ENCODE assay signal across 22 cellular contexts in the genomic region with DNA sequence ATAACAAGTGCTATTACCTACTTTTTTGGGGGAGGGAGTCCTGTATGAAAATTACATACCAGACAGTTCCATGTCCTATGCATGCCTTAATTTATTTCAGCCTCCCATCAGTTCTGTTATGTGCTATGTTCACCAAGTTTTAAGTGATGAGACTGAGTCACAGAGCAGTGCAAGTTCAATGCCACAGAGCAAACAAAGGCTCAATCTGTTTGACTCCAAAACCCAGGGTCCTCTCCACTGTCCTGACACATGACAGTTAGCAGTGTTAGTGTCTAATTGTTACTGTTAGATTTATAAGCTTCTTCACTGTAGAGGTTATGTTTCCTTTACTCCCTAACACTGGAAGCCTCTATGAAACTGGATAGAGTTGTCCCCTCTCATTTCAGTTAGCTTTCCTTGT.
A peak's percentile ranks its signal among the peaks of the same experiment; 100 is the strongest.
DNase-seq lines count a peak whose midpoint lies in the region; ATAC-seq and TF ChIP-seq lines count a peak whose summit lies in the region.
"Had no signal": no experiment of that assay in that cellular context is flagged by ENCODE, and none has a peak within 500 bp of the region (broad histone marks: within the 10 kb centered on the region; RNA-seq: fewer than 3 reads in every experiment).

No MANE protein-coding gene starts in this region.

- CTCF ChIA-PET in mammary epithelial cell (lab: Charles Lee; ENCODE audit: low non-redundant PET), result no interaction called here

- H4K20me1 ChIP-seq in Loucy (ENCODE audit: insufficient read depth, low read length, poor library complexity, severe bottlenecking) (no peaks in the 10 kb centered on the region), mammary epithelial cell (ENCODE audit: insufficient read depth, low read length) (no peaks in the 10 kb centered on the region)
- H4K20me1 ChIP-seq: BLaER1 treated with 17β-estradiol and CSF1 and Interleukin-3, amounts not matched to agents 10 nM and 100 nM had no signal

- ATAC-seq in right lobe of liver, result peak; percentile 31 to 83 (median 42)
- ATAC-seq: A549 had no signal

- H3K4me2 ChIP-seq in Loucy (ENCODE audit: low read depth, low read length, poor library complexity, severe bottlenecking), result no peak overlapping the region
- no peak overlapping the region for H3K4me2 ChIP-seq in mammary epithelial cell (ENCODE audit: insufficient read depth, low read depth, low read length)
- H3K4me2 ChIP-seq: A549; BLaER1 treated with 17β-estradiol and CSF1 and Interleukin-3, amounts not matched to agents 10 nM and 100 nM had no signal

- H3K9ac ChIP-seq in Loucy (ENCODE audit: low read depth, low read length, poor library complexity, severe bottlenecking), result no peak overlapping the region
- no peak overlapping the region for H3K9ac ChIP-seq in mammary epithelial cell (ENCODE audit: insufficient read depth, low read length)
- H3K9ac ChIP-seq: BLaER1 treated with 17β-estradiol and CSF1 and Interleukin-3, amounts not matched to agents 10 nM and 100 nM had no signal

- H3F3A ChIP-seq in Loucy (ENCODE audit: low read depth), result no peaks in the 10 kb centered on the region

- H3K4me3 ChIP-seq in Loucy (ENCODE audit: low read length, poor library complexity, severe bottlenecking) (no peak overlapping the region), right lobe of liver (no peak overlapping the region), mammary epithelial cell (replicated peaks in 1 of 3; ENCODE audit: insufficient read depth in 1 of 3, low read depth in 2 of 3, low read length in 3 of 3) (no peak overlapping the region)
- H3K4me3 ChIP-seq: A549; BLaER1 treated with 17β-estradiol and CSF1 and Interleukin-3, amounts not matched to agents 10 nM and 100 nM had no signal

- intact Hi-C loops in right lobe of liver (cut with DNase I), result no loop called here
- intact Hi-C loops in mammary epithelial cell (cut with micrococcal nuclease), result no loop called here

- H3K4me1 ChIP-seq in Loucy (ENCODE audit: insufficient read depth, low read length, poor library complexity, severe bottlenecking), result peaks cover 5% of the 10 kb centered on the region
- H3K4me1 ChIP-seq in right lobe of liver, result peaks cover 0 to 4% (median 2%) of the 10 kb centered on the region in 4 donors
- H3K4me1 ChIP-seq in mammary epithelial cell (ENCODE audit: insufficient read depth, low read length), result no peaks in the 10 kb centered on the region
- H3K4me1 ChIP-seq: BE2C; BLaER1 treated with 17β-estradiol and CSF1 and Interleukin-3, amounts not matched to agents 10 nM and 100 nM had no signal

- TF ChIP-seq POLR2A in right lobe of liver (IDR thresholded peaks at IDR 0.05), result no peak

- H3K9me2 ChIP-seq in Loucy (replicated peaks; ENCODE audit: low read depth, low read length), result no peaks in the 10 kb centered on the region

- dilution Hi-C loops in mammary epithelial cell (cut with HindIII; ENCODE audit: low sequenced_read_pairs), result no loop called here

- in situ Hi-C loops in mammary epithelial cell (cut with MboI; ENCODE audit: low sequenced_read_pairs in 2 of 2), result no loop called here

- no peaks in the 10 kb centered on the region for H3K27me3 ChIP-seq in Loucy (ENCODE audit: insufficient read depth, low read length, poor library complexity, severe bottlenecking)
- no peaks in the 10 kb centered on the region for H3K27me3 ChIP-seq in right lobe of liver
- no peaks in the 10 kb centered on the region for H3K27me3 ChIP-seq in mammary epithelial cell (ENCODE audit: insufficient read depth, low read length)
- H3K27me3 ChIP-seq: BE2C; BLaER1 treated with 17β-estradiol and CSF1 and Interleukin-3, amounts not matched to agents 10 nM and 100 nM had no signal

- TF ChIP-seq CTCF in Loucy (conservative IDR thresholded peaks at IDR 0.05; ENCODE audit: low read length) (no peak), right lobe of liver (IDR thresholded peaks at IDR 0.05) (no peak), mammary epithelial cell (conservative IDR thresholded peaks at IDR 0.05 in 1 of 2, IDR thresholded peaks at IDR 0.05 in 1 of 2; ENCODE audit: extremely low read depth in 1 of 2, insufficient read depth in 1 of 2, low read depth in 1 of 2, low read length in 2 of 2) (no peak)

- no peaks in the 10 kb centered on the region for H3K36me3 ChIP-seq in Loucy (ENCODE audit: insufficient read depth, low read length)
- no peaks in the 10 kb centered on the region for H3K36me3 ChIP-seq in right lobe of liver
- no peaks in the 10 kb centered on the region for H3K36me3 ChIP-seq in mammary epithelial cell (ENCODE audit: insufficient read depth, low read length)
- H3K36me3 ChIP-seq: BE2C; BLaER1 treated with 17β-estradiol and CSF1 and Interleukin-3, amounts not matched to agents 10 nM and 100 nM had no signal

- BruUV-seq in mammary epithelial cell (replicated peaks; lab: Mats Ljungman, UMichigan), result no TSS peak

- DNase-seq in left kidney (ENCODE audit: low read depth, low spot score) (peak; percentile 37), right lobe of liver (no peak), mammary epithelial cell (no peak), dermis blood vessel endothelial cell (no peak), NOMO-1 (lab: John Stamatoyannopoulos, UW; ENCODE audit: unreplicated experiment in 2 of 2) (no peak)
- DNase-seq: 8988T; ACHN; AML-193; BE2C; Calu3; CD4-positive, alpha-beta T cell; CD8-positive, alpha-beta memory T cell; COR-L47; DMS53; DMS79 treated with DMSO at 0.1 percent for 48 hours; GF-D8; GOT3; H7; HCEC 1CT had no signal

- H3K27ac ChIP-seq in right lobe of liver (no peak overlapping the region), mammary epithelial cell (ENCODE audit: insufficient read depth, low read depth, low read length) (no peak overlapping the region)
- H3K27ac ChIP-seq: A549; BLaER1 treated with 17β-estradiol and CSF1 and Interleukin-3, amounts not matched to agents 10 nM and 100 nM had no signal

- H2AFZ ChIP-seq in Loucy (ENCODE audit: low read length), result 0 out of 2 replicates have a peak overlapping the region, but pooled peaks have one; percentile 16
- H2AFZ ChIP-seq in mammary epithelial cell (ENCODE audit: low read depth, low read length), result no peak overlapping the region

- H3K79me2 ChIP-seq in Loucy (ENCODE audit: insufficient read depth, low read length) (no peaks in the 10 kb centered on the region), mammary epithelial cell (ENCODE audit: insufficient read depth, low read length) (no peaks in the 10 kb centered on the region)

- H3K9me3 ChIP-seq in Loucy (ENCODE audit: insufficient read depth, low read depth, low read length) (no peaks in the 10 kb centered on the region), right lobe of liver (no peaks in the 10 kb centered on the region), mammary epithelial cell (replicated peaks; ENCODE audit: insufficient read depth, low read length) (no peaks in the 10 kb centered on the region)
- H3K9me3 ChIP-seq: A549, BE2C had no signal
